In the genomic region with DNA sequence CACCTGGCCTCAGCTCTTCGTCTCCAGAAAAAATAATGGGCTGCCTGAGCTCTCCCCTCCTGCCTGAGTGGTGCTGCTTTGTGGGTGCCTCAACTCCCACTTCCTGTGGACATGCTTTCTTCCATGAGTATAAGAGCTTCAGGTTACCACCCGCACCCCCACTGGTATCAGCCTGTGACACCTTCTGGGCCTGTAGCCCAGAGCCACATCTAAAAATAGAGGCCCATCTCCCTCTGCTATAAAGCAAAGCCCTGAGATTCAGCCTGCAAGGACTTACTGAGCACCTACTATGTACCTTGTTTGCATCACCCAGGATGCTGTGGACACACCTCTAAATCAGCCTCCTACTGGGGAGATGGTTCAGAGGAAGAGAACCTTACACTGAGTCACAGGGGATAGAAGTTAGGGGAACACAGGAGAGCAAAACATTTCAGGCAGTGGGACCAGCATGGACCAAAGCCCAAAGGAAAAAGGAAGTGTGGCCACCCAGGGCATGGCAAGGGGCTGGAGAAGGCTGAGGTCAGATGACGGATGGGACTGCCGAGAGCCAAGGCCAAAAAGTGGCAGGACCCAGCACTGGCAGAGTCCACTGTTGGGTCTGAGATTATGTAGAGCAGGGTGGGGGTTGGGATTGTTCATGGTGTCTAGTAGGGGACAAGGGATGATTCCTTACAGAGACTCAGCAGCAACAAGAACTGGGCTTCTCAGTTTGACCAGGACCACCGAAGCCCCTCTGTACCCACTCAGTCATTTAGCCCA, we compare ENCODE assay signal across 15 cellular contexts.
DNase-seq lines count a peak whose midpoint lies in the region; ATAC-seq and TF ChIP-seq lines count a peak whose summit lies in the region.
"Had no signal": no experiment of that assay in that cellular context is flagged by ENCODE, and none has a peak within 500 bp of the region (broad histone marks: within the 10 kb centered on the region; RNA-seq: fewer than 3 reads in every experiment).

No MANE protein-coding gene starts in this region.

- H3K36me3 Mint-ChIP-seq in activated T-helper 17 cell treated with anti-CD3 and anti-CD28 coated beads, Interleukin-2, amount 50 U/mL, for 72 hours (ENCODE audit: low read depth) = peaks cover 4% of the 10 kb centered on the region

- H3K56ac ChIP-seq in IMR-90 (ENCODE audit: extremely low read depth, insufficient read depth, low read length) = no peak overlapping the region

- H4K5ac ChIP-seq in IMR-90 (ENCODE audit: low read depth, low read length) = no peak overlapping the region

- H3K9me1 ChIP-seq in IMR-90 (ENCODE audit: insufficient read depth, low read length) = peaks cover 27% of the 10 kb centered on the region

- peak overlapping the region; percentile 80 for H2BK20ac ChIP-seq in IMR-90 (ENCODE audit: low read depth, low read length)

- TF ChIP-seq CTCF in IMR-90 (conservative IDR thresholded peaks at IDR 0.05; ENCODE audit: low read depth, low read length) = no peak

- no peak overlapping the region for H3K4me3 ChIP-seq in IMR-90 (ENCODE audit: insufficient read depth, low read depth, low read length)
- H3K4me3 ChIP-seq in skeletal muscle tissue (ENCODE audit: low read length in 3 of 3) = peak overlapping the region in 2 of 3 donors; percentile 35 to 41
- H3K4me3 ChIP-seq: body of pancreas had no signal

- no peak overlapping the region for H3K27ac ChIP-seq in IMR-90 (ENCODE audit: insufficient read depth, low read length)
- H3K27ac ChIP-seq in skeletal muscle tissue (ENCODE audit: low read depth, low read length) = peak overlapping the region; percentile 94
- H3K27ac ChIP-seq: KMS-11 had no signal

- H4K91ac ChIP-seq in IMR-90 (ENCODE audit: insufficient read depth, low read depth, low read length) = peak overlapping the region; percentile 22; the same call in 1 of the 2 replicates

- TF ChIP-seq RAD21 in IMR-90 (IDR thresholded peaks at IDR 0.05; ENCODE audit: low read length) = no peak

- H3K27ac Mint-ChIP-seq in activated T-helper 17 cell treated with anti-CD3 and anti-CD28 coated beads, Interleukin-2, amount 50 U/mL, for 72 hours = peak overlapping the region; percentile 46
- H3K27ac Mint-ChIP-seq: activated B cell treated with CpG ODN at 0.5 μM for 24 hours had no signal

- H3K27me3 Mint-ChIP-seq in activated T-helper 17 cell treated with anti-CD3 and anti-CD28 coated beads, Interleukin-2, amount 50 U/mL, for 72 hours = no peaks in the 10 kb centered on the region
- H3K27me3 Mint-ChIP-seq: activated B cell treated with CpG ODN at 0.5 μM for 24 hours had no signal

- H3K18ac ChIP-seq in IMR-90 (ENCODE audit: low read depth, low read length) = peak overlapping the region; percentile 52; the same call in 1 of the 2 replicates

- no TSS peak for BruUV-seq in IMR-90 (replicated peaks; lab: Mats Ljungman, UMichigan)

- POLR2A ChIA-PET in IMR-90 (lab: Charles Lee; ENCODE audit: unreplicated experiment) = no interaction called here

- dilution Hi-C loops in IMR-90 (cut with HindIII; ENCODE audit: low sequenced_read_pairs, unreplicated experiment) = no loop called here

- H3K4me1 Mint-ChIP-seq in activated T-helper 17 cell treated with anti-CD3 and anti-CD28 coated beads, Interleukin-2, amount 50 U/mL, for 72 hours = peaks cover 25% of the 10 kb centered on the region

- DNase-seq in IMR-90 = peak; percentile 75
- peak; percentile 71 for DNase-seq in cardiac septum (ENCODE audit: low spot score)
- DNase-seq in inferior parietal cortex (ENCODE audit: extremely low spot score) = no peak
- no peak for DNase-seq in COLO829 (ENCODE audit: low spot score)
- no peak for DNase-seq in putamen (ENCODE audit: low spot score)
- DNase-seq: activated B cell treated with CpG ODN at 0.5 μM for 24 hours; EL; foreskin melanocyte; NCI-H2171 treated with DMSO at 0.1 percent for 48 hours; stimulated activated CD8-positive, alpha-beta memory T cell treated with anti-CD3 and anti-CD28 coated beads, Interleukin-4, amount 100 ng/mL, for 48 hours had no signal

- no peaks in the 10 kb centered on the region for H4K20me1 ChIP-seq in IMR-90 (ENCODE audit: insufficient read depth, low read length)

- peak overlapping the region; percentile 90 for H3K14ac ChIP-seq in IMR-90 (replicated peaks; ENCODE audit: low read depth, low read length)

- peak overlapping the region; percentile 85 for H3K4me3 Mint-ChIP-seq in activated T-helper 17 cell treated with anti-CD3 and anti-CD28 coated beads, Interleukin-2, amount 50 U/mL, for 72 hours
- H3K4me3 Mint-ChIP-seq: activated B cell treated with CpG ODN at 0.5 μM for 24 hours had no signal

- in situ Hi-C loops in IMR-90 (cut with MboI; ENCODE audit: low sequenced_read_pairs) = no loop called here

- peak overlapping the region in 1 of 2 experiments; percentile 39; a peak in 1 of 4 replicates for H4K8ac ChIP-seq in IMR-90 (ENCODE audit: low read depth in 2 of 2, low read length in 2 of 2)

- H3K79me1 ChIP-seq in IMR-90 (ENCODE audit: low read depth in 1 of 2, low read length in 2 of 2) = no peaks in the 10 kb centered on the region

- peak overlapping the region; percentile 31; the same call in 1 of the 3 replicates for H2BK15ac ChIP-seq in IMR-90 (ENCODE audit: low read depth, low read length)

- H2AK5ac ChIP-seq in IMR-90 (ENCODE audit: low read depth, low read length) = peak overlapping the region; percentile 81; the same call in 1 of the 2 replicates

- CTCF ChIA-PET in IMR-90 (lab: Yijun Ruan, JAX) = no interaction called here

- ATAC-seq in IMR-90 (ENCODE audit: low read depth) (0 out of 2 replicates have a peak, but pooled peaks have one; percentile 22), HG03520 (IDR thresholded peaks at IDR 0.05; ENCODE audit: unreplicated experiment) (no peak)
- ATAC-seq in activated T-helper 17 cell treated with anti-CD3 and anti-CD28 coated beads, Interleukin-2, amount 50 U/mL, for 72 hours (replicated peaks) = no peak

- H3K4me2 ChIP-seq in IMR-90 (ENCODE audit: low read depth, low read length) = peak overlapping the region; percentile 7; the same call in 1 of the 2 replicates
- H3K4me2 ChIP-seq: KMS-11 had no signal

- intact Hi-C loops in IMR-90 (cut with micrococcal nuclease) (no loop called here), cardiac septum (cut with DNase I) (no loop called here)

- H2AK9ac ChIP-seq in IMR-90 (replicated peaks; ENCODE audit: low read depth, low read length, poor library complexity) = peak overlapping the region; percentile 69

- no peaks in the 10 kb centered on the region for H3K9me3 Mint-ChIP-seq in activated T-helper 17 cell treated with anti-CD3 and anti-CD28 coated beads, Interleukin-2, amount 50 U/mL, for 72 hours
- H3K9me3 Mint-ChIP-seq: activated B cell treated with CpG ODN at 0.5 μM for 24 hours had no signal

- WGBS in IMR-90 (ENCODE audit: extremely low coverage in 2 of 2, insufficient read length in 1 of 2), 2 experiments = 90% methylated on average over 4 of the region's 5 CpGs; no CpG with 5 or more reads in 1 of the 2 experiments

- H3K36me3 ChIP-seq in IMR-90 (ENCODE audit: control insufficient read depth, insufficient read depth, low read length) = no peaks in the 10 kb centered on the region
- H3K36me3 ChIP-seq in skeletal muscle tissue (ENCODE audit: control insufficient read depth in 3 of 3, insufficient read depth in 3 of 3, low read length in 3 of 3) = no peaks in the 10 kb centered on the region

- H2BK5ac ChIP-seq in IMR-90 (ENCODE audit: low read depth, low read length, poor library complexity, severe bottlenecking) = peak overlapping the region; percentile 48

- peak overlapping the region; percentile 66; the same call in 1 of the 2 replicates for H3K23ac ChIP-seq in IMR-90 (ENCODE audit: low read depth, low read length)

- peak overlapping the region; percentile 79; the same call in 1 of the 2 replicates for H2BK120ac ChIP-seq in IMR-90 (ENCODE audit: low read depth, low read length)

- H3K4me1 ChIP-seq in IMR-90 (ENCODE audit: control insufficient read depth, insufficient read depth, low read length) (peaks cover 25% of the 10 kb centered on the region), skeletal muscle tissue (ENCODE audit: control insufficient read depth in 3 of 3, insufficient read depth in 3 of 3, low read length in 3 of 3) (peaks cover 61 to 71% (median 64%) of the 10 kb centered on the region in 3 donors)

- no peak for TF ChIP-seq POLR2A in IMR-90 (IDR thresholded peaks at IDR 0.05; ENCODE audit: low read depth, low read length)

- H3K9ac ChIP-seq in IMR-90 (ENCODE audit: low read depth, low read length) (no peak overlapping the region), skeletal muscle tissue (ENCODE audit: low read depth in 1 of 3, low read length in 3 of 3) (peak overlapping the region; percentile 22 to 70 (median 25))
- H3K9ac ChIP-seq: KMS-11 had no signal

- H2AFZ ChIP-seq in IMR-90 (replicated peaks; ENCODE audit: low read length, poor library complexity) = peak overlapping the region; percentile 52

- peak overlapping the region; percentile 73 for H3K4ac ChIP-seq in IMR-90 (ENCODE audit: low read depth, low read length)

- H3K27me3 ChIP-seq in IMR-90 (ENCODE audit: control insufficient read depth, insufficient read depth, low read length) (no peaks in the 10 kb centered on the region), skeletal muscle tissue (ENCODE audit: control insufficient read depth in 3 of 3, insufficient read depth in 3 of 3, low read length in 3 of 3) (no peaks in the 10 kb centered on the region)
- H3K27me3 ChIP-seq: body of pancreas had no signal

- H3K9me3 ChIP-seq in IMR-90 (ENCODE audit: control insufficient read depth, insufficient read depth, low read length) = no peaks in the 10 kb centered on the region
- no peaks in the 10 kb centered on the region for H3K9me3 ChIP-seq in skeletal muscle tissue (ENCODE audit: control insufficient read depth in 3 of 3, low read length in 3 of 3)
- H3K9me3 ChIP-seq: body of pancreas had no signal

TF ChIP-seq in IMR-90, 13 proteins besides CTCF, POLR2A, EP300 and RAD21 (continues in another document):
- TF ChIP-seq FOS (IDR thresholded peaks at IDR 0.05; ENCODE audit: low read depth, low read length) (no peak), RCOR1 (IDR thresholded peaks at IDR 0.05; ENCODE audit: insufficient replicate concordance, low read length) (no peak), CHD1 (IDR thresholded peaks at IDR 0.05; ENCODE audit: low read depth, low read length) (no peak), CEBPB (IDR thresholded peaks at IDR 0.05; ENCODE audit: low read depth, low read length) (no peak), SMC3 (IDR thresholded peaks at IDR 0.05; ENCODE audit: low read depth, low read length) (no peak), RFX5 (IDR thresholded peaks at IDR 0.05; ENCODE audit: low read depth, low read length) (no peak), MAZ (IDR thresholded peaks at IDR 0.05; ENCODE audit: borderline replicate concordance, low read depth, low read length) (no peak)
- TF ChIP-seq, protein P1, sequence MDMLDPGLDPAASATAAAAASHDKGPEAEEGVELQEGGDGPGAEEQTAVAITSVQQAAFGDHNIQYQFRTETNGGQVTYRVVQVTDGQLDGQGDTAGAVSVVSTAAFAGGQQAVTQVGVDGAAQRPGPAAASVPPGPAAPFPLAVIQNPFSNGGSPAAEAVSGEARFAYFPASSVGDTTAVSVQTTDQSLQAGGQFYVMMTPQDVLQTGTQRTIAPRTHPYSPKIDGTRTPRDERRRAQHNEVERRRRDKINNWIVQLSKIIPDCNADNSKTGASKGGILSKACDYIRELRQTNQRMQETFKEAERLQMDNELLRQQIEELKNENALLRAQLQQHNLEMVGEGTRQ (IDR thresholded peaks at IDR 0.05; ENCODE audit: low read depth, low read length) = no peak

Comparison
In these comparisons a context has a peak if more than half of its experiments do, and no peak if none do; other contexts are left out.
1. DNase-seq: peak in IMR-90 (single experiment) and cardiac septum (single experiment); none in inferior parietal cortex (single experiment), COLO829 (single experiment) and putamen (single experiment).